In the genomic region with DNA sequence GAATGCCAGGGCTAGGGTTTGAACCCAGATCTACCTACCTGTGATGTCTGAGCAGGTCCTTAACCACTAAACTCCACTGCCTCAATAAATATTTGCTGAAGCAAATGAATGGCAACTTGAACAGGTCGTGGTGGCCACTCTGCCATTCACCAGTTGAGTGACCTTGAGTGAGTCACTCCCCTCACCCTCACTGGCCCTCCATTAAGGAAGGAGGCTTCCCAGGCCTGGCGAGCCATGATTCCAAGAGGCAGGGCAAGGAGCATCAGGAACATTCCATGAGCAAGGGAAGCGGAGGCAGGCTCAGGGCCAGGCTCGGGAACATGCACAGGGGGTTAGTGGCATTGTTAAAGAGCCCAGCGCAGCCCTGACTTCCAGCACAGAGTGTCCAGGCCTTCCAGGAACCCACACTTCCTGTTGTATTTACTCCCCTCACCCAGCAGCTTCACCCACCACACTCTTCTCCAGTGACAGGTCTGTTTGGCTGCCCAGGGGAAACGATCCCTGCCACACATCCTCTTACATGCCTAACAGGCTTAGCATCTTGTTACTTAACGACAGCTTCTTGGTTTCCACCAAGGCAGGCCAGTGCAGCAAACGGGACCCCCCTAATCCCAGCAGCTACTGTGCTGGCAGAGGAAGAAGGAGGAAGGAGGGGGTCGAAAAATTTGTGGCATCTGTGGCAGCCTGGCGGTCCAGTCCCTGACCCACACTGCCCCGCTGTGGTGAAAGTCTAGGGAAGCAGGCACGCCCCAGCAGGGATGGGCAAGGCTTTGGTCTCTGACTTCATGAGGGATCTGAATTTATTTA, we compare ENCODE assay signal across 8 cellular contexts. TPM values are rescaled to one million over a fixed set of nuclear protein-coding genes. Genes with fewer than 3 reads are reported as not detected.
DNase-seq lines count a peak whose midpoint lies in the region; ATAC-seq, FAIRE-seq and TF ChIP-seq lines count a peak whose summit lies in the region.

No MANE protein-coding gene starts in this region.

- no peak overlapping the region for H3K27ac ChIP-seq in RWPE2 (ENCODE audit: poor library complexity, severe bottlenecking)
- no peak overlapping the region for H3K27ac ChIP-seq in mesenchymal stem cell (ENCODE audit: low read length, poor library complexity, severe bottlenecking)

- H3K4me2 ChIP-seq in mesenchymal stem cell (ENCODE audit: low read length, poor library complexity, severe bottlenecking), result no peak overlapping the region

- no peak overlapping the region for H4K8ac ChIP-seq in mesenchymal stem cell (ENCODE audit: low read length)

- H2BK15ac ChIP-seq in mesenchymal stem cell (ENCODE audit: low read depth, poor library complexity, severe bottlenecking), result no peak overlapping the region

- no peaks in the 10 kb centered on the region for H3K36me3 ChIP-seq in BJ (ENCODE audit: control insufficient read depth, insufficient read depth, low read length)
- no peaks in the 10 kb centered on the region for H3K36me3 ChIP-seq in H7 (replicated peaks; ENCODE audit: control insufficient read depth, insufficient read depth, low read length)
- no peaks in the 10 kb centered on the region for H3K36me3 ChIP-seq in RWPE2 (ENCODE audit: low read depth)
- no peaks in the 10 kb centered on the region for H3K36me3 ChIP-seq in mesenchymal stem cell (ENCODE audit: control insufficient read depth in 1 of 2, insufficient read depth in 2 of 2, low read depth in 1 of 2, low read length in 2 of 2)

- H4K91ac ChIP-seq in mesenchymal stem cell (ENCODE audit: low read length), result no peak overlapping the region

- no peaks in the 10 kb centered on the region for H3K79me1 ChIP-seq in mesenchymal stem cell (replicated peaks; ENCODE audit: low read length, poor library complexity, severe bottlenecking)

- no peak overlapping the region for H3K4ac ChIP-seq in mesenchymal stem cell (ENCODE audit: low read depth in 1 of 2, low read length in 2 of 2)

- H2BK5ac ChIP-seq in mesenchymal stem cell (ENCODE audit: low read depth, low read length, poor library complexity, severe bottlenecking), result no peak overlapping the region

- no peak overlapping the region for H3K18ac ChIP-seq in mesenchymal stem cell (ENCODE audit: low read depth in 1 of 2, low read length in 2 of 2)

- peak; percentile 79; the same call in 2 of the 3 replicates for ATAC-seq in RWPE2 (ENCODE audit: low read depth)
- ATAC-seq in GM21786 (IDR thresholded peaks at IDR 0.05; ENCODE audit: unreplicated experiment), result no peak
- ATAC-seq in HG03439 (IDR thresholded peaks at IDR 0.05; ENCODE audit: unreplicated experiment), result no peak

- no peak overlapping the region for H3K9ac ChIP-seq in mesenchymal stem cell (ENCODE audit: low read length)

- no peak overlapping the region for H3K4me3 ChIP-seq in BJ (ENCODE audit: low read depth, low read length)
- H3K4me3 ChIP-seq in H7 (ENCODE audit: insufficient read depth, low read depth, low read length), result no peak overlapping the region
- no peak overlapping the region for H3K4me3 ChIP-seq in RWPE2 (ENCODE audit: severe bottlenecking)
- H3K4me3 ChIP-seq in mesenchymal stem cell (ENCODE audit: insufficient read depth in 1 of 2, low read depth in 1 of 2, low read length in 2 of 2), result no peak overlapping the region

- no peak for FAIRE-seq in urothelium cell line (lab: Jason Lieb, UNC)

- 59% methylated on average over 11 of the region's 12 CpGs for WGBS in mesenchymal stem cell

- no peak overlapping the region for H2AFZ ChIP-seq in mesenchymal stem cell (ENCODE audit: low read depth, low read length)

- H2AK5ac ChIP-seq in mesenchymal stem cell (ENCODE audit: low read length, severe bottlenecking), result no peak overlapping the region

- POLR2A ChIA-PET in BJ (lab: Charles Lee), result interaction anchor here (0.6 kb wide), 1 partner anchor 626 kb away, joined by 4 read pairs; no protein-coding TSS in a partner anchor

- peak overlapping the region in 1 of 2 experiments; percentile 34 for H2BK12ac ChIP-seq in mesenchymal stem cell (ENCODE audit: low read length in 2 of 2)

- no peak overlapping the region for H2BK120ac ChIP-seq in mesenchymal stem cell (ENCODE audit: low read depth, low read length)

- no peak for DNase-seq in BJ (ENCODE audit: low read depth)
- DNase-seq in H7, result peak; percentile 70
- no peak for DNase-seq in RWPE2 (ENCODE audit: low spot score)
- peak; percentile 82 for DNase-seq in ecto neural progenitor cell (ENCODE audit: low spot score)
- peak; percentile 63 for DNase-seq in mesenchymal stem cell
- peak; percentile 87 for DNase-seq in urothelium cell line (ENCODE audit: low spot score)

- H3K9me3 ChIP-seq in RWPE2 (ENCODE audit: severe bottlenecking), result no peaks in the 10 kb centered on the region
- H3K9me3 ChIP-seq in mesenchymal stem cell (ENCODE audit: control insufficient read depth, low read length), result no peaks in the 10 kb centered on the region

- H3K14ac ChIP-seq in mesenchymal stem cell (ENCODE audit: low read length in 2 of 2), result peak overlapping the region in 1 of 2 experiments; percentile 58

- CTCF ChIA-PET in BJ (lab: Yijun Ruan, JAX), result interaction anchor here (0.6 to 2.9 kb wide), 12 partner anchors 8 to 535 kb away, joined by 3 to 20 read pairs (median 4); a partner anchor contains a TSS

- H3K4me1 ChIP-seq in RWPE2 (ENCODE audit: insufficient read depth, poor library complexity, severe bottlenecking), result no peaks in the 10 kb centered on the region
- peaks cover 5% of the 10 kb centered on the region for H3K4me1 ChIP-seq in mesenchymal stem cell (ENCODE audit: control insufficient read depth, insufficient read depth, low read depth, low read length)

- no peak overlapping the region for H3K23ac ChIP-seq in mesenchymal stem cell (ENCODE audit: low read length in 2 of 2)

- TF ChIP-seq CTCF in BJ (IDR thresholded peaks at IDR 0.05; ENCODE audit: insufficient read depth, low read depth, low read length) (peak; percentile 73), RWPE2 (IDR thresholded peaks at IDR 0.05; ENCODE audit: poor library complexity, severe bottlenecking) (peak; percentile 86)

- no peaks in the 10 kb centered on the region for H3K27me3 ChIP-seq in BJ (ENCODE audit: control insufficient read depth, insufficient read depth, low read length)
- H3K27me3 ChIP-seq in H7 (ENCODE audit: control insufficient read depth, insufficient read depth, low read length), result peaks cover 2% of the 10 kb centered on the region; the same call in 1 of the 2 replicates
- no peaks in the 10 kb centered on the region for H3K27me3 ChIP-seq in RWPE2 (ENCODE audit: insufficient read depth, poor library complexity, severe bottlenecking)
- H3K27me3 ChIP-seq in mesenchymal stem cell (ENCODE audit: control insufficient read depth in 1 of 2, insufficient read depth in 1 of 2, low read length in 2 of 2), result peaks cover 0 to 8% of the 10 kb centered on the region in 2 experiments

RNA-seq across cellular contexts. Expression of a gene that starts 43.7 kb away (rescaled TPM):
- polyA plus RNA-seq in BJ (2011; rRNA removed), result 23.2 and 37.4 TPM in 2 replicates
- polyA minus RNA-seq in BJ (2011; rRNA and poly(A)+ RNA removed), result 15.2 and 25.4 TPM in 2 replicates
- total RNA-seq in H7 (2014; rRNA removed; shearing (Covaris generic)), result 57.4 and 62.0 TPM in 2 replicates
- polyA plus RNA-seq in mesenchymal stem cell (2013, experiment 1 of 2), result 73.4 TPM
- polyA plus RNA-seq in mesenchymal stem cell (2013, experiment 2 of 2), result 76.3 TPM

RNA-seq across cellular contexts. Expression of a gene that starts 49.0 kb away (rescaled TPM):
- polyA plus RNA-seq in BJ (2011; rRNA removed), result 1.1 and 2.1 TPM in 2 replicates
- polyA minus RNA-seq in BJ (2011; rRNA and poly(A)+ RNA removed), result 1.2 and 1.6 TPM in 2 replicates
- total RNA-seq in H7 (2014; rRNA removed; shearing (Covaris generic)), result 0.14 TPM in 1 of 2 replicates, not detected in the other
- polyA plus RNA-seq in mesenchymal stem cell (2013, experiment 1 of 2), result 0.80 TPM
- polyA plus RNA-seq in mesenchymal stem cell (2013, experiment 2 of 2), result 0.70 TPM

Comparison
In these comparisons a context has a peak if more than half of its experiments do, and no peak if none do; other contexts are left out.
1. DNase-seq: peak in H7 (single experiment), ecto neural progenitor cell (single experiment), mesenchymal stem cell (single experiment) and urothelium cell line (single experiment); none in BJ (single experiment) and RWPE2 (single experiment).